8 cellular contexts compared by ENCODE assay signal in the genomic region with DNA sequence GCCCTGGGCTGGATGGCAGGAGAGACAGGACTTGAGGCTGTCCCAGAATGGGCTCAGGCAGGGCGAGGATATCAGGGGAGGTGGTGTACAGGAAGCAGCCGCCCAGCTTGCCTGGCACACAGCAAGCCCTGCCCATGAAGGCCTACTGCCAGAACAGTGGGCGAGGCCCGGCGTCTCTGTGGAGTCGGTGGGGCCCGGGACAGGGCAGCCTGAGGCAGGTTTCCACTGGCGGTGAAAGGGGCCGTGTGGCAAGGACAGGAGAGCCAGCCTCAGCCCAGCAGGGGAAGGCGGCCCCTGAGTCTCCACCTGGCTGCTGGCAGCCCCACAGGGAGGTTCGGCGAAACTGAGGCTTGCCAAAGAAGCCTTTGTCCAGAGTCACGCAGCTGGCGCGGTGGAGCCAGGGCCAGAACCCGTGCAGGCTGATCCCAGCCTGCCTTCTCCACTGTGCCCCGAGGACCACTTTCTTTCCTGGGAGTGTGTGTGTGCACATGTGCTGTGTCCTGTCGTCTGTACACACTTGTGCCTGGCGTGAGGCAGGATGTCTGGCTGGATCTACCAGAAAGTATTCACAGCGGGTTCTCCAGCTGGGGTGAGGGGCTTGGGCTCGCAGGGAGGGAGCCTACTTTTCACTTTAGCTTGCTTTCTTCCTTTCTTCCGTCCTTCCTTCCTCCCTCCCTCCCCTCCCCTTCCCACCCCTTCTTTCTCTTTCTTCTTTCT. TPM values are rescaled to one million over a fixed set of nuclear protein-coding genes. Genes with fewer than 3 reads are reported as not detected.
DNase-seq lines count a peak whose midpoint lies in the region; TF ChIP-seq lines count a peak whose summit lies in the region.

No MANE protein-coding gene starts in this region.

- BruUV-seq in Calu3 (replicated peaks; lab: Mats Ljungman, UMichigan), result no TSS peak

- CTCF ChIA-PET in Calu3 (lab: Charles Lee), result interaction anchor here (0.6 to 0.9 kb wide), 3 partner anchors 275 to 464 kb away, joined by 3 to 14 read pairs (median 3); no protein-coding TSS in a partner anchor

- H3K9me2 ChIP-seq in Loucy (replicated peaks; ENCODE audit: low read depth, low read length), result no peaks in the 10 kb centered on the region

- H3K27ac Mint-ChIP-seq in Calu3 (ENCODE audit: unreplicated experiment), result peak overlapping the region; percentile 43

- H3K4me1 Mint-ChIP-seq in Calu3 (ENCODE audit: low read depth, unreplicated experiment), result peaks cover 8% of the 10 kb centered on the region

- H3K9me3 ChIP-seq in Loucy (ENCODE audit: insufficient read depth, low read depth, low read length), result no peaks in the 10 kb centered on the region

- H3K9ac ChIP-seq in Loucy (ENCODE audit: low read depth, low read length, poor library complexity, severe bottlenecking), result peak overlapping the region; percentile 90

- peaks cover 33% of the 10 kb centered on the region for H3K36me3 Mint-ChIP-seq in Calu3 (ENCODE audit: insufficient read depth, unreplicated experiment)

- no peaks in the 10 kb centered on the region for H3K27me3 ChIP-seq in Loucy (ENCODE audit: insufficient read depth, low read length, poor library complexity, severe bottlenecking)

- peaks cover 39% of the 10 kb centered on the region for H3K4me1 ChIP-seq in Loucy (ENCODE audit: insufficient read depth, low read length, poor library complexity, severe bottlenecking)

- no peak for TF ChIP-seq CTCF in Calu3 (IDR thresholded peaks at IDR 0.05; ENCODE audit: unreplicated experiment)
- TF ChIP-seq CTCF in Loucy (conservative IDR thresholded peaks at IDR 0.05; ENCODE audit: low read length), result no peak
- TF ChIP-seq CTCF in GM13976 (IDR thresholded peaks at IDR 0.05; ENCODE audit: borderline replicate concordance, control extremely low read depth, extremely low read depth, insufficient read depth, missing control alignments), result no peak

- H3K4me3 ChIP-seq in Loucy (ENCODE audit: low read length, poor library complexity, severe bottlenecking), result peak overlapping the region; percentile 93

- H3K9me3 Mint-ChIP-seq in Calu3 (ENCODE audit: low read depth, unreplicated experiment), result no peaks in the 10 kb centered on the region

- in situ Hi-C loops in GM13976 (cut with MboI; ENCODE audit: low sequenced_read_pairs, unreplicated experiment), result no loop called here

- peak overlapping the region; percentile 69 for H3K4me3 Mint-ChIP-seq in Calu3 (ENCODE audit: low read depth, unreplicated experiment)

- peak overlapping the region; percentile 92 for H3K4me2 ChIP-seq in Loucy (ENCODE audit: low read depth, low read length, poor library complexity, severe bottlenecking)

- peak overlapping the region; percentile 65 for H2AFZ ChIP-seq in Loucy (ENCODE audit: low read length)

- H3K79me2 ChIP-seq in Loucy (ENCODE audit: insufficient read depth, low read length), result peaks cover 26% of the 10 kb centered on the region

- no peaks in the 10 kb centered on the region for H3F3A ChIP-seq in Loucy (ENCODE audit: low read depth)

- intact Hi-C loops in Calu3 (cut with micrococcal nuclease; ENCODE audit: unreplicated experiment), result no loop called here

- DNase-seq in Calu3 (peak; percentile 70), dedifferentiated amniotic fluid mesenchymal stem cell (ENCODE audit: extremely low spot score) (peak; percentile 75), medulla oblongata (ENCODE audit: extremely low spot score) (peak; percentile 59), NCI-H2227 (lab: John Stamatoyannopoulos, UW; ENCODE audit: unreplicated experiment) (no peak), GM13976 (ENCODE audit: low spot score) (no peak)
- DNase-seq in activated CD4-positive, alpha-beta T cell treated with anti-CD3 and anti-CD28 coated beads for 48 hours, result peak; percentile 75
- DNase-seq in stimulated activated CD8-positive, alpha-beta memory T cell treated with anti-CD3 and anti-CD28 coated beads, Interleukin-15, amount 100 ng/mL, for 1 hour (ENCODE audit: low read depth), result peak; percentile 24

- H3K36me3 ChIP-seq in Loucy (ENCODE audit: insufficient read depth, low read length), result no peaks in the 10 kb centered on the region

- no peaks in the 10 kb centered on the region for H3K27me3 Mint-ChIP-seq in Calu3 (ENCODE audit: unreplicated experiment)

- H4K20me1 ChIP-seq in Loucy (ENCODE audit: insufficient read depth, low read length, poor library complexity, severe bottlenecking), result no peaks in the 10 kb centered on the region

RNA-seq across cellular contexts. Expression of gene TSPO, which starts 1.2 kb away (rescaled TPM):
- 185 and 195 TPM in 2 replicates for total RNA-seq in Calu3 (2022)

RNA-seq across cellular contexts. Expression of gene MCAT, which starts 9.3 kb away (rescaled TPM):
- 23.9 and 26.6 TPM in 2 replicates for total RNA-seq in Calu3 (2022)

RNA-seq across cellular contexts. Expression of gene TTLL12, which starts 34.4 kb away (rescaled TPM):
- 63.4 and 69.6 TPM in 2 replicates for total RNA-seq in Calu3 (2022)

RNA-seq across cellular contexts. Expression of gene BIK, which starts 42.0 kb away (rescaled TPM):
- total RNA-seq in Calu3 (2022), result 37.9 and 43.1 TPM in 2 replicates

Comparison
In these comparisons a context has a peak if more than half of its experiments do, and no peak if none do; other contexts are left out.
1. DNase-seq: peak in Calu3 (single experiment), activated CD4-positive, alpha-beta T cell treated with anti-CD3 and anti-CD28 coated beads for 48 hours (single experiment), dedifferentiated amniotic fluid mesenchymal stem cell (single experiment), medulla oblongata (single experiment) and stimulated activated CD8-positive, alpha-beta memory T cell treated with anti-CD3 and anti-CD28 coated beads, Interleukin-15, amount 100 ng/mL, for 1 hour (single experiment); none in NCI-H2227 (single experiment) and GM13976 (single experiment).